Comparison of ENCODE assay signal across 9 cellular contexts in genomic region chr1:204647114-204647804, GRCh38. TPM values are rescaled to one million over a fixed set of nuclear protein-coding genes. Genes with fewer than 3 reads are reported as not detected.
DNase-seq lines count a peak whose midpoint lies in the region; ATAC-seq, FAIRE-seq and TF ChIP-seq lines count a peak whose summit lies in the region.
"Had no signal": no experiment of that assay in that cellular context is flagged by ENCODE, and none has a peak within 500 bp of the region (broad histone marks: within the 10 kb centered on the region; RNA-seq: fewer than 3 reads in every experiment).

No MANE protein-coding gene starts in this region.

- H3K36me3 Mint-ChIP-seq in HFFc6 (ENCODE audit: low read depth), result no peaks in the 10 kb centered on the region

- FAIRE-seq in frontal cortex (lab: Jason Lieb, UNC), result no peak

- intact Hi-C loops in testis (cut with DNase I; ENCODE audit: low total_unique reads), result no loop called here

- no peak overlapping the region for H3K4me3 ChIP-seq in testis
- H3K4me3 ChIP-seq in gastroesophageal sphincter, result no peak overlapping the region
- H3K4me3 ChIP-seq: lung had no signal

- DNase-seq in EH (ENCODE audit: low read depth) (peak; percentile 78), HFFc6 (peak; percentile 65), SKM-1 (lab: John Stamatoyannopoulos, UW; ENCODE audit: unreplicated experiment) (peak; percentile 11), frontal cortex (ENCODE audit: low spot score in 2 of 2) (peak; percentile 17 to 51), testis (peak; percentile 27), NCI-H1417 (lab: John Stamatoyannopoulos, UW) (no peak)

- H3K9me3 Mint-ChIP-seq in HFFc6, result no peaks in the 10 kb centered on the region

- H3K27ac Mint-ChIP-seq in HFFc6, result peak overlapping the region; percentile 74

- peaks cover 7% of the 10 kb centered on the region for H3K4me1 Mint-ChIP-seq in HFFc6 (ENCODE audit: low read depth)

- H3K27me3 ChIP-seq in testis (no peaks in the 10 kb centered on the region), gastroesophageal sphincter (no peaks in the 10 kb centered on the region)

- H3K4me1 ChIP-seq in testis, result no peaks in the 10 kb centered on the region
- H3K4me1 ChIP-seq in gastroesophageal sphincter, result peaks cover 0 to 38% (median 5%) of the 10 kb centered on the region in 3 donors

- WGBS in testis, 2 donors, result 34 to 36% methylated on average over 2 of the region's 2 CpGs
- WGBS in gastroesophageal sphincter (ENCODE audit: low coverage in 1 of 2), 2 donors, result 17% methylated on average over 1 to 2 of the region's 2 CpGs

- no peak for TF ChIP-seq POLR2A in testis (IDR thresholded peaks at IDR 0.05)
- no peak for TF ChIP-seq POLR2A in gastroesophageal sphincter (IDR thresholded peaks at IDR 0.05)

- no peak for TF ChIP-seq CTCF in HFFc6 (IDR thresholded peaks at IDR 0.05)
- no peak for TF ChIP-seq CTCF in testis (IDR thresholded peaks at IDR 0.05)
- no peak for TF ChIP-seq CTCF in gastroesophageal sphincter (IDR thresholded peaks at IDR 0.05)

- no peak for TF ChIP-seq EP300 in gastroesophageal sphincter (IDR thresholded peaks at IDR 0.05)

- H3K4me3 Mint-ChIP-seq in HFFc6, result no peak overlapping the region

- H3K9me3 ChIP-seq in testis (no peaks in the 10 kb centered on the region), gastroesophageal sphincter (no peaks in the 10 kb centered on the region)

- ATAC-seq in HG03280 (IDR thresholded peaks at IDR 0.05; ENCODE audit: unreplicated experiment), result no peak
- no peak for ATAC-seq in gastroesophageal sphincter

- no peaks in the 10 kb centered on the region for H3K36me3 ChIP-seq in testis (ENCODE audit: low read depth, missing control alignments)
- no peaks in the 10 kb centered on the region for H3K36me3 ChIP-seq in gastroesophageal sphincter

- no peak overlapping the region for H3K27ac ChIP-seq in testis
- no peak overlapping the region for H3K27ac ChIP-seq in gastroesophageal sphincter

- H3K27me3 Mint-ChIP-seq in HFFc6 (ENCODE audit: insufficient read depth), result peaks cover 38% of the 10 kb centered on the region

RNA-seq across cellular contexts. Expression of gene LRRN2, which starts 38.3 kb away (rescaled TPM):
- total RNA-seq in HFFc6 (2021; fragmentation: NEBNext Ultra II Directional; extraction: Animal tissue kit (Norgen Biotek cat#: 25700)), result not detected
- total RNA-seq in frontal cortex (7.7 TPM), testis (10 to 100 TPM; 19.5 to 27.4 TPM), gastroesophageal sphincter (10 to 100 TPM in 1 of 4 donors, 1 to 10 TPM in 3; 4.0 to 19.6 (median 7.0) TPM)
- 16.7 TPM for polyA plus RNA-seq in testis (ENCODE audit: insufficient read depth, low read depth, low replicate concordance)

Comparison
In these comparisons a context has a peak if more than half of its experiments do, and no peak if none do; other contexts are left out.
1. DNase-seq: peak in EH (single experiment), HFFc6 (single experiment), SKM-1 (single experiment), frontal cortex (2 of 2) and testis (single experiment); none in NCI-H1417 (0 of 3).